ENCODE assay signal across 11 cellular contexts in the genomic region with DNA sequence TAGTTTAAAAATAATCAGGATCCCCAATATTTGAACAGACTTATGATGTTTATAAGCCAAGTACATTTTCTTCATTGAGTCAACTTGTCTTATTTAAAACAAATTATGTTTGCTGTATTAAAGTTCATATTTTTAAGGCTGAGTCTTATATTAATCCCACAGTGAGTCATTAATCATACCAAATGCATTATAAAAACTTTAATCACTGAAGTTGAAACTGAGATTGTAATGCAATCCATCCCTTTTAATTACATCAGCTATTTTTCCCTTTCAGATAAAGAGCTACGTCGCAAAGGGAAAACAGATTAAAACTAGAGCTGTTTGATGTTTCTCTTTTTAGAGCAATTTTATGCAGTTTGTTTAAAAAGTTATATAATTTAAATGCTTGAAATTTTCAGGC.
DNase-seq lines count a peak whose midpoint lies in the region; ATAC-seq, FAIRE-seq and TF ChIP-seq lines count a peak whose summit lies in the region.
"Had no signal": no experiment of that assay in that cellular context is flagged by ENCODE, and none has a peak within 500 bp of the region (broad histone marks: within the 10 kb centered on the region; RNA-seq: fewer than 3 reads in every experiment).

No MANE protein-coding gene starts in this region.

- H3K27me3 ChIP-seq in astrocyte (ENCODE audit: insufficient read depth, low read length), result no peaks in the 10 kb centered on the region
- no peaks in the 10 kb centered on the region for H3K27me3 ChIP-seq in tibial artery

- peaks cover 32% of the 10 kb centered on the region for H3K36me3 ChIP-seq in astrocyte (ENCODE audit: insufficient read depth, low read length)
- peaks cover 33 to 49% (median 48%) of the 10 kb centered on the region in 3 donors for H3K36me3 ChIP-seq in tibial artery

- intact Hi-C loops in activated naive CD4-positive, alpha-beta T cell treated with anti-CD3 and anti-CD28 coated beads for 36 hours (cut with micrococcal nuclease), result loop anchor here (2.0 kb wide), 1 partner anchor 46 kb away; no protein-coding TSS in a partner anchor
- intact Hi-C loops in tibial artery (cut with DNase I; ENCODE audit: low total_unique reads), result loop anchor here (10.0 kb wide), 1 partner anchor 180 kb away; the partner anchor contains the start of gene ARID5B

- H3K9me3 ChIP-seq in astrocyte (ENCODE audit: insufficient read depth, low read depth, low read length) (no peaks in the 10 kb centered on the region), tibial artery (no peaks in the 10 kb centered on the region)

- FAIRE-seq in astrocyte (lab: Jason Lieb, UNC), result no peak

- no peaks in the 10 kb centered on the region for H3K9me3 Mint-ChIP-seq in activated naive CD4-positive, alpha-beta T cell treated with anti-CD3 and anti-CD28 coated beads for 36 hours
- H3K9me3 Mint-ChIP-seq in astrocyte (ENCODE audit: unreplicated experiment), result no peaks in the 10 kb centered on the region
- H3K9me3 Mint-ChIP-seq in mesothelial cell of epicardium, result no peaks in the 10 kb centered on the region

- H4K20me1 ChIP-seq in astrocyte (ENCODE audit: insufficient read depth, low read length), result peaks cover 14% of the 10 kb centered on the region

- H3K4me1 Mint-ChIP-seq in activated naive CD4-positive, alpha-beta T cell treated with anti-CD3 and anti-CD28 coated beads for 36 hours (ENCODE audit: low read depth), result peaks cover 85% of the 10 kb centered on the region
- H3K4me1 Mint-ChIP-seq in astrocyte (ENCODE audit: low read depth, unreplicated experiment), result peaks cover 46% of the 10 kb centered on the region
- peaks cover 71% of the 10 kb centered on the region for H3K4me1 Mint-ChIP-seq in mesothelial cell of epicardium

- no peak overlapping the region for H3K4me3 Mint-ChIP-seq in activated naive CD4-positive, alpha-beta T cell treated with anti-CD3 and anti-CD28 coated beads for 36 hours
- H3K4me3 Mint-ChIP-seq in astrocyte (ENCODE audit: unreplicated experiment) (no peak overlapping the region), mesothelial cell of epicardium (no peak overlapping the region)

- H3K27me3 Mint-ChIP-seq in activated naive CD4-positive, alpha-beta T cell treated with anti-CD3 and anti-CD28 coated beads for 36 hours (ENCODE audit: low read depth), result no peaks in the 10 kb centered on the region
- H3K27me3 Mint-ChIP-seq in astrocyte (ENCODE audit: low read depth, unreplicated experiment), result no peaks in the 10 kb centered on the region
- no peaks in the 10 kb centered on the region for H3K27me3 Mint-ChIP-seq in mesothelial cell of epicardium (ENCODE audit: low read depth)

- no peak for DNase-seq in activated naive CD4-positive, alpha-beta T cell treated with anti-CD3 and anti-CD28 coated beads for 36 hours
- no peak for DNase-seq in activated naive CD4-positive, alpha-beta T cell treated with Interleukin-2 at 50 U/mL for 16 hours
- DNase-seq in astrocyte (ENCODE audit: low read depth), result peak; percentile 46
- no peak for DNase-seq in mesothelial cell of epicardium (ENCODE audit: low spot score in 2 of 2, unreplicated experiment in 2 of 2)
- no peak for DNase-seq in tibial artery
- DNase-seq in SKM-1 (lab: John Stamatoyannopoulos, UW; ENCODE audit: unreplicated experiment), result no peak
- DNase-seq in amygdala (lab: John Stamatoyannopoulos, UW), result no peak
- DNase-seq: activated CD4-positive, alpha-beta T cell treated with anti-CD3 and anti-CD28 coated beads, Interleukin-2, amount 50 U/mL, for 4 hours had no signal

- no peak overlapping the region for H3K9ac ChIP-seq in astrocyte (ENCODE audit: low read length)

- H3K27ac ChIP-seq in astrocyte (ENCODE audit: low read depth, low read length), result peak overlapping the region; percentile 80
- peak overlapping the region; percentile 73 to 81 for H3K27ac ChIP-seq in tibial artery
- H3K27ac ChIP-seq: HL-60, PC-9 had no signal

- H3K4me2 ChIP-seq in astrocyte (ENCODE audit: low read length), result peak overlapping the region; percentile 0
- H3K4me2 ChIP-seq: PC-9 had no signal

- peaks cover 69% of the 10 kb centered on the region for H3K79me2 ChIP-seq in astrocyte (ENCODE audit: insufficient read depth, low read length)

- H2AFZ ChIP-seq in astrocyte (ENCODE audit: low read depth, low read length), result no peak overlapping the region
- H2AFZ ChIP-seq: PC-9 had no signal

- H3K4me1 ChIP-seq in astrocyte (ENCODE audit: insufficient read depth, low read length) (peaks cover 34% of the 10 kb centered on the region), tibial artery (peaks cover 0 to 82% (median 52%) of the 10 kb centered on the region in 4 donors)

- TF ChIP-seq CTCF in astrocyte (IDR thresholded peaks at IDR 0.05; ENCODE audit: insufficient read depth, low read depth, low read length) (no peak), mesothelial cell of epicardium (IDR thresholded peaks at IDR 0.05; ENCODE audit: unreplicated experiment) (no peak), tibial artery (IDR thresholded peaks at IDR 0.05) (no peak)

- CTCF ChIA-PET in activated naive CD4-positive, alpha-beta T cell treated with anti-CD3 and anti-CD28 coated beads for 36 hours (lab: Charles Lee), result interaction anchor here (0.5 to 0.7 kb wide), 2 partner anchors 63 to 202 kb away, joined by 3 to 4 read pairs; no protein-coding TSS in a partner anchor

- no peak for ATAC-seq in GM21619 (IDR thresholded peaks at IDR 0.05; ENCODE audit: unreplicated experiment)

- H3K27ac Mint-ChIP-seq in activated naive CD4-positive, alpha-beta T cell treated with anti-CD3 and anti-CD28 coated beads for 36 hours, result peak overlapping the region; percentile 88
- peak overlapping the region; percentile 26 for H3K27ac Mint-ChIP-seq in astrocyte (ENCODE audit: unreplicated experiment)
- H3K27ac Mint-ChIP-seq in mesothelial cell of epicardium, result peak overlapping the region; percentile 98

- H3K36me3 Mint-ChIP-seq in activated naive CD4-positive, alpha-beta T cell treated with anti-CD3 and anti-CD28 coated beads for 36 hours (ENCODE audit: low read depth), result peaks cover 81% of the 10 kb centered on the region
- H3K36me3 Mint-ChIP-seq in astrocyte (ENCODE audit: low read depth, unreplicated experiment), result peaks cover 28% of the 10 kb centered on the region
- H3K36me3 Mint-ChIP-seq in mesothelial cell of epicardium, result peaks cover 27% of the 10 kb centered on the region

- H3K4me3 ChIP-seq in astrocyte (ENCODE audit: insufficient read depth, low read depth, low read length) (no peak overlapping the region), tibial artery (no peak overlapping the region)
- H3K4me3 ChIP-seq: PC-9 had no signal

Comparison
In these comparisons a context has a peak if more than half of its experiments do, and no peak if none do; other contexts are left out.
1. H3K27ac Mint-ChIP-seq: peak in every context shown above with its lines; median percentile 98 in mesothelial cell of epicardium; 88 in activated naive CD4-positive, alpha-beta T cell treated with anti-CD3 and anti-CD28 coated beads for 36 hours; 26 in astrocyte.